In the genomic region with DNA sequence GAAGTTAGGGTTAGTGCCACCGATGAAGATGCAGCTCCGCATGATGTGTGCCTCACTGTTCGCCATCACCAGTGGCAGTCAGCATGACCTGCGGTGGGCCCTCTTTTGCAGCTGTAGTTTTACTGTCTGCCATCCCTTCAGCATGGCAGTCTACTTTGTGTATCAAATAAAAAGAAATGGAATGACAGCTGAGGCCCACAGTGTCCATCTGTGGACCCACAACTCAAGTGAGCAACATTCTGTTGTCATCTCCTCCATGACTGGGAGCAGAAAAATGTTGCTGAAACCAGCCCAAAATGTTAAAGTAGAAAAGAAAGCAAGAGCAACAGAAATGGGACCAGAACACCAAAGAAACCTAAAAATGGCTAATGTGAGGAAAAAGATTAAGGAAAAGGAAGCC, we compare ENCODE assay signal across 2 cellular contexts.
TF ChIP-seq lines count a peak whose summit lies in the region.

No MANE protein-coding gene starts in this region.

TF ChIP-seq in IMR-90, 13 proteins besides CTCF, POLR2A, EP300 and RAD21:
- TF ChIP-seq MAFK (IDR thresholded peaks at IDR 0.05; ENCODE audit: low read depth, low read length) (no peak), CEBPB (IDR thresholded peaks at IDR 0.05; ENCODE audit: low read depth, low read length) (no peak), BHLHE40 (IDR thresholded peaks at IDR 0.05; ENCODE audit: low read depth, low read length) (no peak), NFE2L2 (IDR thresholded peaks at IDR 0.05; ENCODE audit: low read depth, low read length) (no peak), SMC3 (IDR thresholded peaks at IDR 0.05; ENCODE audit: low read depth, low read length) (no peak)
- TF ChIP-seq, protein P1, sequence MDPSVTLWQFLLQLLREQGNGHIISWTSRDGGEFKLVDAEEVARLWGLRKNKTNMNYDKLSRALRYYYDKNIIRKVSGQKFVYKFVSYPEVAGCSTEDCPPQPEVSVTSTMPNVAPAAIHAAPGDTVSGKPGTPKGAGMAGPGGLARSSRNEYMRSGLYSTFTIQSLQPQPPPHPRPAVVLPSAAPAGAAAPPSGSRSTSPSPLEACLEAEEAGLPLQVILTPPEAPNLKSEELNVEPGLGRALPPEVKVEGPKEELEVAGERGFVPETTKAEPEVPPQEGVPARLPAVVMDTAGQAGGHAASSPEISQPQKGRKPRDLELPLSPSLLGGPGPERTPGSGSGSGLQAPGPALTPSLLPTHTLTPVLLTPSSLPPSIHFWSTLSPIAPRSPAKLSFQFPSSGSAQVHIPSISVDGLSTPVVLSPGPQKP (IDR thresholded peaks at IDR 0.05; ENCODE audit: borderline replicate concordance, low read depth, low read length): no peak
- TF ChIP-seq, protein P2, sequence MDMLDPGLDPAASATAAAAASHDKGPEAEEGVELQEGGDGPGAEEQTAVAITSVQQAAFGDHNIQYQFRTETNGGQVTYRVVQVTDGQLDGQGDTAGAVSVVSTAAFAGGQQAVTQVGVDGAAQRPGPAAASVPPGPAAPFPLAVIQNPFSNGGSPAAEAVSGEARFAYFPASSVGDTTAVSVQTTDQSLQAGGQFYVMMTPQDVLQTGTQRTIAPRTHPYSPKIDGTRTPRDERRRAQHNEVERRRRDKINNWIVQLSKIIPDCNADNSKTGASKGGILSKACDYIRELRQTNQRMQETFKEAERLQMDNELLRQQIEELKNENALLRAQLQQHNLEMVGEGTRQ (IDR thresholded peaks at IDR 0.05; ENCODE audit: low read depth, low read length): no peak

TF ChIP-seq in H1, 55 proteins besides CTCF, POLR2A, EP300 and RAD21:
- no peak for TF ChIP-seq TBP (IDR thresholded peaks at IDR 0.05; ENCODE audit: low read depth, low read length)
- no peak for TF ChIP-seq BCL11A (IDR thresholded peaks at IDR 0.05; ENCODE audit: low read depth in 2 of 2, low read length in 2 of 2)
- TF ChIP-seq RBBP5 (IDR thresholded peaks at IDR 0.05; ENCODE audit: borderline replicate concordance, low read depth, low read length): no peak
- TF ChIP-seq POU5F1 (IDR thresholded peaks at IDR 0.05; ENCODE audit: low read depth, low read length): no peak
- no peak for TF ChIP-seq PHF8 (conservative IDR thresholded peaks at IDR 0.05; ENCODE audit: low read depth, low read length)
- no peak for TF ChIP-seq ASH2L (IDR thresholded peaks at IDR 0.05; ENCODE audit: low read length)
